In the genomic region with DNA sequence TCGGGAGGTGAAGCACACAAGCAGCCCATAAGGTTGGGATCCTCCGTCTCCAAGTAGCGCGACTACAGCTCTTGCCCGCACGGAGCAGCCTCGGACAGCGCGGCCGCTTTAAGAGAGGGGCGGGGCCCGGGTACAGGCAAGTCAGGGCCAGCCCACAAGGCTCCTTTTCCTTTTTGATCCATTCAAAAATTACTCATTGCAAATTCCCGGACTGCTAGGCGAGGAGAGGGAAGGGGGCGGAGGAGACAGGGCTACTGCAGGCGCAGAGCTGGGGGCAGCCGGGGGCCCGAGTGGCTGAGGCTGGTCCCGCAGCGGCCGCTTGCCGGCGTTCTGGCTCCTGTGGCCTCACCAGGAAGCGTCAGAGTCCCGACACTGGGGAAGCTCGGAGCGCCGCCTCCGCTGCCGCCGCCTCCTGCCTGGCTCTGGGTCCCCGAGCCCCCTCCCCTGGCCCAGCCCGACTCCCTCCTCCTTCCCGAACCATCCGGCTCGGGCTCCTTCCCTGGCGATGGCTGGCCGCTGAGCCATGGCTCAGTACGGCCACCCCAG, we compare ENCODE assay signal across 8 cellular contexts. TPM values are rescaled to one million over a fixed set of nuclear protein-coding genes. Genes with fewer than 3 reads are reported as not detected.
A peak's percentile ranks its signal among the peaks of the same experiment; 100 is the strongest.
DNase-seq lines count a peak whose midpoint lies in the region; ATAC-seq and TF ChIP-seq lines count a peak whose summit lies in the region.

A gene with protein sequence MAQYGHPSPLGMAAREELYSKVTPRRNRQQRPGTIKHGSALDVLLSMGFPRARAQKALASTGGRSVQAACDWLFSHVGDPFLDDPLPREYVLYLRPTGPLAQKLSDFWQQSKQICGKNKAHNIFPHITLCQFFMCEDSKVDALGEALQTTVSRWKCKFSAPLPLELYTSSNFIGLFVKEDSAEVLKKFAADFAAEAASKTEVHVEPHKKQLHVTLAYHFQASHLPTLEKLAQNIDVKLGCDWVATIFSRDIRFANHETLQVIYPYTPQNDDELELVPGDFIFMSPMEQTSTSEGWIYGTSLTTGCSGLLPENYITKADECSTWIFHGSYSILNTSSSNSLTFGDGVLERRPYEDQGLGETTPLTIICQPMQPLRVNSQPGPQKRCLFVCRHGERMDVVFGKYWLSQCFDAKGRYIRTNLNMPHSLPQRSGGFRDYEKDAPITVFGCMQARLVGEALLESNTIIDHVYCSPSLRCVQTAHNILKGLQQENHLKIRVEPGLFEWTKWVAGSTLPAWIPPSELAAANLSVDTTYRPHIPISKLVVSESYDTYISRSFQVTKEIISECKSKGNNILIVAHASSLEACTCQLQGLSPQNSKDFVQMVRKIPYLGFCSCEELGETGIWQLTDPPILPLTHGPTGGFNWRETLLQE (plus strand): TSS at position 196 of the 546 bp plus-strand sequence. CDS start 328 bp downstream, at position 524.

- H4K20me1 ChIP-seq in mammary epithelial cell (ENCODE audit: insufficient read depth, low read length), result no peaks in the 10 kb centered on the region

- CTCF ChIA-PET in mammary epithelial cell (lab: Charles Lee; ENCODE audit: low non-redundant PET), result interaction anchor here (0.8 kb wide), 1 partner anchor 26 kb away, joined by 4 read pairs; no protein-coding TSS in a partner anchor

- peaks cover 94% of the 10 kb centered on the region for H3K27me3 ChIP-seq in WERI-Rb-1 (ENCODE audit: insufficient read depth, low read depth, severe bottlenecking)
- H3K27me3 ChIP-seq in mammary epithelial cell (ENCODE audit: insufficient read depth, low read length), result no peaks in the 10 kb centered on the region
- peaks cover 31% of the 10 kb centered on the region for H3K27me3 ChIP-seq in iPS-18a (ENCODE audit: control insufficient read depth, insufficient read depth, low read length)

- H3K27ac ChIP-seq in WERI-Rb-1, result no peak within 1 kb of the TSS
- peak within 1 kb of the TSS; percentile 84 for H3K27ac ChIP-seq in mammary epithelial cell (ENCODE audit: insufficient read depth, low read depth, low read length)
- H3K27ac ChIP-seq in iPS-18a (ENCODE audit: low read length), result no peak within 1 kb of the TSS

- TSS peak; percentile 63 for BruUV-seq in mammary epithelial cell (replicated peaks; lab: Mats Ljungman, UMichigan)

- peak within 1 kb of the TSS; percentile 66 for H2AFZ ChIP-seq in mammary epithelial cell (ENCODE audit: low read depth, low read length)

- dilution Hi-C loops in mammary epithelial cell (cut with HindIII; ENCODE audit: low sequenced_read_pairs), result loop anchor here (10.0 kb wide), 1 partner anchor 119 kb away; no protein-coding TSS in a partner anchor

- H3K9ac ChIP-seq in mammary epithelial cell (ENCODE audit: insufficient read depth, low read length) (peak within 1 kb of the TSS; percentile 92), iPS-18a (ENCODE audit: low read length) (peak within 1 kb of the TSS; percentile 42)

- peak within 1 kb of the TSS; percentile 80 for H3K4me2 ChIP-seq in mammary epithelial cell (ENCODE audit: insufficient read depth, low read depth, low read length)

- DNase-seq in NB4 (ENCODE audit: low read depth) (peak; percentile 85), WERI-Rb-1 (peak; percentile 59), mammary epithelial cell (peak; percentile 88), skeletal muscle cell (ENCODE audit: low read depth) (no peak), NCI-H510A (lab: John Stamatoyannopoulos, UW) (no peak)

- TF ChIP-seq POLR2A in NB4 (IDR thresholded peaks at IDR 0.05; ENCODE audit: extremely low read depth, insufficient read length), result no peak

- H3K4me3 ChIP-seq in GM12875 (ENCODE audit: low read depth, low read length) (peak within 1 kb of the TSS; percentile 94), NB4 (ENCODE audit: low read depth, low read length) (peak within 1 kb of the TSS; percentile 72), WERI-Rb-1 (ENCODE audit: low read depth, low read length) (peak within 1 kb of the TSS; percentile 50), mammary epithelial cell (replicated peaks in 1 of 3; ENCODE audit: insufficient read depth in 1 of 3, low read depth in 2 of 3, low read length in 3 of 3) (peak within 1 kb of the TSS; percentile 82 to 96 (median 89)), iPS-18a (ENCODE audit: low read length) (peak within 1 kb of the TSS; percentile 89), skeletal muscle cell (ENCODE audit: low read depth, low read length) (peak within 1 kb of the TSS; percentile 88)

- peaks cover 49% of the 10 kb centered on the region for H3K79me2 ChIP-seq in mammary epithelial cell (ENCODE audit: insufficient read depth, low read length)

- H3K9me3 ChIP-seq in WERI-Rb-1 (ENCODE audit: severe bottlenecking) (peaks cover 20% of the 10 kb centered on the region), mammary epithelial cell (replicated peaks; ENCODE audit: insufficient read depth, low read length) (no peaks in the 10 kb centered on the region), iPS-18a (ENCODE audit: control insufficient read depth, low read depth, low read length) (no peaks in the 10 kb centered on the region)

- in situ Hi-C loops in mammary epithelial cell (cut with MboI; ENCODE audit: low sequenced_read_pairs in 2 of 2), result no loop called here

- ATAC-seq in HG02588 (IDR thresholded peaks at IDR 0.05; ENCODE audit: unreplicated experiment), result peak; percentile 70

- TF ChIP-seq CTCF in GM12875 (IDR thresholded peaks at IDR 0.05; ENCODE audit: borderline replicate concordance, insufficient read depth, low read depth, low read length) (peak; percentile 26; the same call in 1 of the 2 replicates), NB4 (IDR thresholded peaks at IDR 0.05; ENCODE audit: low read depth, low read length) (no peak), WERI-Rb-1 (IDR thresholded peaks at IDR 0.05; ENCODE audit: low read depth, low read length) (no peak), mammary epithelial cell (conservative IDR thresholded peaks at IDR 0.05 in 1 of 2, IDR thresholded peaks at IDR 0.05 in 1 of 2; ENCODE audit: extremely low read depth in 1 of 2, insufficient read depth in 1 of 2, low read depth in 1 of 2, low read length in 2 of 2) (peak in 1 of 2 donors; percentile 2)

- WGBS in mammary epithelial cell (ENCODE audit: low coverage, missing lambda C conversion rate), result 4% methylated on average over 20 of the region's 39 CpGs

- H3K4me1 ChIP-seq in mammary epithelial cell (ENCODE audit: insufficient read depth, low read length) (peaks cover 34% of the 10 kb centered on the region), iPS-18a (ENCODE audit: control insufficient read depth, low read depth, low read length) (peaks cover 4% of the 10 kb centered on the region)

- H3K36me3 ChIP-seq in WERI-Rb-1 (no peaks in the 10 kb centered on the region), mammary epithelial cell (ENCODE audit: insufficient read depth, low read length) (no peaks in the 10 kb centered on the region), iPS-18a (ENCODE audit: control insufficient read depth, low read depth, low read length) (no peaks in the 10 kb centered on the region)

- intact Hi-C loops in mammary epithelial cell (cut with micrococcal nuclease), result loop anchor here (1.0 to 2.0 kb wide), 6 partner anchors 21 to 126 kb away; no protein-coding TSS in a partner anchor

RNA-seq across cellular contexts. Expression of the gene that starts here (rescaled TPM):
- total RNA-seq in mammary epithelial cell, result 10 to 100 TPM; 50.7 to 70.3 TPM
- 56.0 TPM for polyA plus RNA-seq in mammary epithelial cell
- polyA minus RNA-seq in mammary epithelial cell, result 39.2 TPM

Comparison
In these comparisons a context has a peak if more than half of its experiments do, and no peak if none do; other contexts are left out.
1. DNase-seq: peak in NB4 (single experiment), WERI-Rb-1 (single experiment) and mammary epithelial cell (single experiment); none in skeletal muscle cell (single experiment) and NCI-H510A (single experiment).
2. Peak in every context shown above with its lines, with median percentiles within 50 percentile points of each other: H3K4me3 ChIP-seq.